30 cellular contexts compared by ENCODE assay signal in genomic region chr6:106108129-106108528, GRCh38.
"Had no signal": no experiment of that assay in that cellular context is flagged by ENCODE, and none has a peak within 500 bp of the region (broad histone marks: within the 10 kb centered on the region; RNA-seq: fewer than 3 reads in every experiment).

No MANE protein-coding gene starts in this region.

- H3K4me3 ChIP-seq: gastroesophageal sphincter, hepatocyte, mucosa of descending colon, pancreas, prostate gland, sigmoid colon, suprapubic skin, tibial nerve had no signal

- H3K36me3 Mint-ChIP-seq: WTC11 had no signal

- ATAC-seq: activated CD8-positive, alpha-beta T cell treated with anti-CD3 and anti-CD28 coated beads for 36 hours; activated T-cell treated with anti-CD3 and anti-CD28 coated beads, Interleukin-2, amount 50 U/mL, for 72 hours; gastroesophageal sphincter; left cardiac atrium; left ventricle myocardium superior; mucosa of descending colon; pancreas; WTC11 had no signal

- H3K9me3 Mint-ChIP-seq: activated T-cell treated with anti-CD3 and anti-CD28 coated beads, Interleukin-2, amount 50 U/mL, for 72 hours; nephron progenitor cell; WTC11 had no signal

- H3K4me3 Mint-ChIP-seq: activated CD8-positive, alpha-beta T cell treated with anti-CD3 and anti-CD28 coated beads for 36 hours; activated naive CD8-positive, alpha-beta T cell; nephron progenitor cell; WTC11 had no signal

- DNase-seq: activated CD4-positive, alpha-beta T cell treated with anti-CD3 and anti-CD28 coated beads, Interleukin-2, amount 50 U/mL, for 1 hour; activated CD8-positive, alpha-beta T cell treated with anti-CD3 and anti-CD28 coated beads for 36 hours; activated effector memory CD4-positive, alpha-beta T cell treated with Interleukin-2 at 50 U/mL for 16 hours; activated naive CD4-positive, alpha-beta T cell treated with Interleukin-2 at 50 U/mL for 16 hours; activated T-cell treated with anti-CD3 and anti-CD28 coated beads for 4 hours; activated T-cell treated with anti-CD3 and anti-CD28 coated beads, Interleukin-2, amount 50 U/mL, for 72 hours; anterior cingulate cortex; dermis blood vessel endothelial cell; effector CD4-positive, alpha-beta T cell; erythroblast; left cardiac atrium; left ventricle myocardium superior; mucosa of descending colon; nephron progenitor cell; pancreas; retina; sigmoid colon; small intestine; stimulated activated CD4-positive, alpha-beta T cell treated with anti-CD3 and anti-CD28 coated beads, Interleukin-1b, Interleukin-23, amount 100 ng/mL, for 48 hours; stimulated activated CD4-positive, alpha-beta T cell treated with anti-CD3 and anti-CD28 coated beads, Interleukin-4, amount 100 ng/mL, for 4 hours; stimulated activated CD8-positive, alpha-beta memory T cell treated with anti-CD3 and anti-CD28 coated beads, Interleukin-4, amount 100 ng/mL, for 48 hours; stimulated activated naive CD4-positive, alpha-beta T cell; T-helper 2 cell had no signal

- H3K36me3 ChIP-seq: pancreas, prostate gland, sigmoid colon had no signal

- H3K27ac Mint-ChIP-seq: activated CD8-positive, alpha-beta T cell treated with anti-CD3 and anti-CD28 coated beads for 36 hours; activated naive CD8-positive, alpha-beta T cell; activated T-cell treated with anti-CD3 and anti-CD28 coated beads, Interleukin-2, amount 50 U/mL, for 72 hours; nephron progenitor cell; WTC11 had no signal

- H3K4me1 ChIP-seq: gastroesophageal sphincter, pancreas, prostate gland, tibial nerve had no signal

- H3K4me2 ChIP-seq: hepatocyte had no signal

- H3K79me2 ChIP-seq: hepatocyte had no signal

- H3K27me3 ChIP-seq: hepatocyte, pancreas, sigmoid colon, suprapubic skin, tibial nerve had no signal

- H3K9me3 ChIP-seq: gastroesophageal sphincter, mucosa of descending colon, pancreas, prostate gland, sigmoid colon, suprapubic skin, tibial nerve had no signal

- H2AFZ ChIP-seq: hepatocyte had no signal

- H3K27ac ChIP-seq: gastroesophageal sphincter, hepatocyte, pancreas, prostate gland, sigmoid colon, suprapubic skin, tibial nerve had no signal
